9 cellular contexts compared by ENCODE assay signal in the genomic region with DNA sequence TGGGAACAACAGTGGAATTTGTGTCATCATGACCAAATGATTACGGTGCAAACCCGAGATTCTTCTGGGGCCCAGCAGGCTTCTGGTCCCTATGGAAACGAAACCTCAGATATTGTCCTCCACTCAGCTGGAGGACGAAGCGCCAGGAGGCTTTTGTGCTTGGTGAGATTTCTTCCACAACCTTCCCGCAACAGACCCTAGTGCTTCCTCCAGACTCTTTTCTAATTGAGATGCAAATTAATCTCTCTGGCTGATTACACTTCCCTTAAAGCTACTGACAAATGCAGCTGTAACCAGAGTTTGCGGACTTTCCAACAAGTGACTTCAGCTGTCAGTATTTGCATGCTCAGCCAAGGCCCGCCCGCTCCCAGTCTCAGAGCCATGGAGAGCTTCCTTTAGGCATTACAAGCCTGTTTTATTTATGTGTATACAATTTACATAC.
DNase-seq lines count a peak whose midpoint lies in the region; ATAC-seq and TF ChIP-seq lines count a peak whose summit lies in the region.
"Had no signal": no experiment of that assay in that cellular context is flagged by ENCODE, and none has a peak within 500 bp of the region (broad histone marks: within the 10 kb centered on the region; RNA-seq: fewer than 3 reads in every experiment).

No MANE protein-coding gene starts in this region.

- peak overlapping the region; percentile 70 for H3K9ac ChIP-seq in iPS-18a (ENCODE audit: low read length)

- no peaks in the 10 kb centered on the region for H3K9me3 Mint-ChIP-seq in activated T-helper 17 cell treated with anti-CD3 and anti-CD28 coated beads, Interleukin-2, amount 50 U/mL, for 72 hours
- H3K9me3 Mint-ChIP-seq in naive thymus-derived CD4-positive, alpha-beta T cell = no peaks in the 10 kb centered on the region

- no peak overlapping the region for H3K27ac Mint-ChIP-seq in activated T-helper 17 cell treated with anti-CD3 and anti-CD28 coated beads, Interleukin-2, amount 50 U/mL, for 72 hours
- H3K27ac Mint-ChIP-seq in naive thymus-derived CD4-positive, alpha-beta T cell = no peak overlapping the region

- H3K27me3 ChIP-seq in GM06990 (replicated peaks; ENCODE audit: control insufficient read depth, insufficient read depth, low read length) = no peaks in the 10 kb centered on the region
- no peaks in the 10 kb centered on the region for H3K27me3 ChIP-seq in iPS-18a (ENCODE audit: control insufficient read depth, insufficient read depth, low read length)
- no peaks in the 10 kb centered on the region for H3K27me3 ChIP-seq in ascending aorta
- no peaks in the 10 kb centered on the region for H3K27me3 ChIP-seq in naive thymus-derived CD4-positive, alpha-beta T cell (ENCODE audit: control insufficient read depth in 2 of 2, insufficient read depth in 2 of 2, low read length in 2 of 2)

- CTCF ChIA-PET in naive thymus-derived CD4-positive, alpha-beta T cell (lab: Charles Lee) = no interaction called here

- H3K4me3 Mint-ChIP-seq in activated T-helper 17 cell treated with anti-CD3 and anti-CD28 coated beads, Interleukin-2, amount 50 U/mL, for 72 hours = no peak overlapping the region
- no peak overlapping the region for H3K4me3 Mint-ChIP-seq in naive thymus-derived CD4-positive, alpha-beta T cell

- peaks cover 26% of the 10 kb centered on the region for H3K36me3 Mint-ChIP-seq in activated T-helper 17 cell treated with anti-CD3 and anti-CD28 coated beads, Interleukin-2, amount 50 U/mL, for 72 hours (ENCODE audit: low read depth)
- H3K36me3 Mint-ChIP-seq in naive thymus-derived CD4-positive, alpha-beta T cell = peaks cover 5 to 55% (median 21%) of the 10 kb centered on the region in 5 donors

- intact Hi-C loops in ascending aorta (cut with DNase I) = no loop called here
- intact Hi-C loops in naive thymus-derived CD4-positive, alpha-beta T cell (cut with micrococcal nuclease) = no loop called here

- H3K27ac ChIP-seq in iPS-18a (ENCODE audit: low read length) = peak overlapping the region; percentile 82
- no peak overlapping the region for H3K27ac ChIP-seq in ascending aorta
- H3K27ac ChIP-seq in naive thymus-derived CD4-positive, alpha-beta T cell (ENCODE audit: low read depth, low read length) = no peak overlapping the region

- no peaks in the 10 kb centered on the region for H3K9me3 ChIP-seq in iPS-18a (ENCODE audit: control insufficient read depth, low read depth, low read length)
- H3K9me3 ChIP-seq in ascending aorta = no peaks in the 10 kb centered on the region
- H3K9me3 ChIP-seq in naive thymus-derived CD4-positive, alpha-beta T cell (ENCODE audit: control insufficient read depth in 2 of 3, low read length in 3 of 3) = no peaks in the 10 kb centered on the region

- POLR2A ChIA-PET in naive thymus-derived CD4-positive, alpha-beta T cell (lab: Charles Lee) = no interaction called here

- peaks cover 20% of the 10 kb centered on the region for H3K4me1 Mint-ChIP-seq in activated T-helper 17 cell treated with anti-CD3 and anti-CD28 coated beads, Interleukin-2, amount 50 U/mL, for 72 hours
- peaks cover 0 to 13% (median 5%) of the 10 kb centered on the region in 7 donors for H3K4me1 Mint-ChIP-seq in naive thymus-derived CD4-positive, alpha-beta T cell

- TF ChIP-seq CTCF in GM06990 (IDR thresholded peaks at IDR 0.05; ENCODE audit: insufficient read depth, low read length, poor library complexity, severe bottlenecking) (no peak), ascending aorta (IDR thresholded peaks at IDR 0.05) (no peak)

- H3K27me3 Mint-ChIP-seq in activated T-helper 17 cell treated with anti-CD3 and anti-CD28 coated beads, Interleukin-2, amount 50 U/mL, for 72 hours = no peaks in the 10 kb centered on the region
- no peaks in the 10 kb centered on the region for H3K27me3 Mint-ChIP-seq in naive thymus-derived CD4-positive, alpha-beta T cell

- no peaks in the 10 kb centered on the region for H3K36me3 ChIP-seq in GM06990 (ENCODE audit: control insufficient read depth, insufficient read depth, low read length)
- H3K36me3 ChIP-seq in iPS-18a (ENCODE audit: control insufficient read depth, low read depth, low read length) = no peaks in the 10 kb centered on the region
- peaks cover 0 to 4% of the 10 kb centered on the region in 2 donors for H3K36me3 ChIP-seq in ascending aorta
- H3K36me3 ChIP-seq in naive thymus-derived CD4-positive, alpha-beta T cell (ENCODE audit: control insufficient read depth in 2 of 3, insufficient read depth in 3 of 3, low read length in 3 of 3) = peaks cover 0 to 4% (median 0%) of the 10 kb centered on the region in 3 experiments

- ATAC-seq in GM21786 (IDR thresholded peaks at IDR 0.05; ENCODE audit: unreplicated experiment) = peak; percentile 25
- ATAC-seq in activated T-helper 17 cell treated with anti-CD3 and anti-CD28 coated beads, Interleukin-2, amount 50 U/mL, for 72 hours (replicated peaks) = no peak
- ATAC-seq in naive thymus-derived CD4-positive, alpha-beta T cell = no peak

- H3K4me1 ChIP-seq in iPS-18a (ENCODE audit: control insufficient read depth, low read depth, low read length) (peaks cover 52% of the 10 kb centered on the region), ascending aorta (no peaks in the 10 kb centered on the region)
- no peaks in the 10 kb centered on the region for H3K4me1 ChIP-seq in naive thymus-derived CD4-positive, alpha-beta T cell (ENCODE audit: control insufficient read depth in 2 of 2, insufficient read depth in 2 of 2, low read length in 2 of 2)

- peak; percentile 65 for DNase-seq in GM06990 (ENCODE audit: extremely low read depth, insufficient read length)
- DNase-seq in NCI-H446 treated with DMSO at 0.1 percent for 48 hours (lab: John Stamatoyannopoulos, UW) = peak; percentile 50
- no peak for DNase-seq in ascending aorta (ENCODE audit: low spot score in 2 of 2)
- no peak for DNase-seq in ACHN
- no peak for DNase-seq in naive thymus-derived CD4-positive, alpha-beta T cell

- H3K4me3 ChIP-seq in GM06990 (replicated peaks; ENCODE audit: low read depth, low read length) (peak overlapping the region; percentile 7; the same call in 1 of the 2 replicates), iPS-18a (ENCODE audit: low read length) (peak overlapping the region; percentile 56), ascending aorta (no peak overlapping the region)
- H3K4me3 ChIP-seq in naive thymus-derived CD4-positive, alpha-beta T cell (ENCODE audit: low read length) = no peak overlapping the region
- H3K4me3 ChIP-seq: lung had no signal

- in situ Hi-C loops in ACHN (cut with HindIII; ENCODE audit: low pct_ligation_motif_present, low pct_unique_long_range_greater_than_20kb, low sequenced_read_pairs) = no loop called here

Comparison
In these comparisons a context has a peak if more than half of its experiments do, and no peak if none do; other contexts are left out.
1. DNase-seq: peak in GM06990 (single experiment) and NCI-H446 treated with DMSO at 0.1 percent for 48 hours (single experiment); none in ascending aorta (0 of 2), ACHN (single experiment) and naive thymus-derived CD4-positive, alpha-beta T cell (0 of 9).
2. H3K4me3 ChIP-seq: peak in GM06990 (single experiment) and iPS-18a (single experiment); none in ascending aorta (0 of 2) and naive thymus-derived CD4-positive, alpha-beta T cell (single experiment).